In the genomic region with DNA sequence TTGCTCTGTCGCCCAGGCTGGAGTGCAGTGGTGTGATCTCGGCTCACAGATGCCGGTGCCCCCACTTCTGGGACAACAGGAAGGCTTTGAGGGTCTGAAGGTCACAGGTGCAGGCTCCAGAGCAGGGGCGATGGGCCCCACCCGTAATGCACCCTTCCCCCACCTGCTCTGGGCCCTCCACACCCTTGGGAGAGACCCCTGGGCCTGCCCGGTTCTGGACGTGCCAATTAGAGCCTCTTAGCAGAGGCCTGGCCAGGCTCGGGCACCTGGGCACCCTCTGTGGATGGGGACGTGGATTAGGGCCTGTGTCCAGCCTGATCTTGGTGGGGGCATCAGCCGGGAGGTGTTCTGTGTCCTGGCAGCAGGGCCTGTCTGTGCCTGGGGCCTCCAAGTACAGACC, we compare ENCODE assay signal across 31 cellular contexts.
"Had no signal": no experiment of that assay in that cellular context is flagged by ENCODE, and none has a peak within 500 bp of the region (broad histone marks: within the 10 kb centered on the region; RNA-seq: fewer than 3 reads in every experiment).

No MANE protein-coding gene starts in this region.

- H3K9me3 ChIP-seq: ascending aorta, breast epithelium had no signal

- FAIRE-seq: TTC549 had no signal

- ATAC-seq: activated CD4-positive, alpha-beta T cell treated with anti-CD3 and anti-CD28 coated beads for 36 hours; activated CD8-positive, alpha-beta memory T cell treated with anti-CD3 and anti-CD28 coated beads, Interleukin-2, amount 10 ng/mL, durations not matched to agents 7 days and 5 days; activated CD8-positive, alpha-beta T cell treated with anti-CD3 and anti-CD28 coated beads, Interleukin-2, amount 10 ng/mL, durations not matched to agents 7 days and 5 days; activated naive CD8-positive, alpha-beta T cell treated with anti-CD3 and anti-CD28 coated beads, Interleukin-2, amount 50 U/mL, for 24 hours; WTC11 had no signal

- H3K36me3 ChIP-seq: ascending aorta, brain microvascular endothelial cell, breast epithelium, WERI-Rb-1 had no signal

- H3K27me3 ChIP-seq: ascending aorta, brain microvascular endothelial cell had no signal

- H3K4me1 ChIP-seq: ascending aorta had no signal

- DNase-seq: activated CD4-positive, alpha-beta memory T cell treated with anti-CD3 and anti-CD28 coated beads, Interleukin-2, amount 10 ng/mL, durations not matched to agents 7 days and 5 days; activated CD4-positive, alpha-beta T cell treated with anti-CD3 and anti-CD28 coated beads for 1 hour; activated CD4-positive, alpha-beta T cell treated with anti-CD3 and anti-CD28 coated beads for 36 hours; activated CD4-positive, alpha-beta T cell treated with anti-CD3 and anti-CD28 coated beads for 48 hours; activated CD4-positive, alpha-beta T cell treated with anti-CD3 and anti-CD28 coated beads, Interleukin-2, amount 10 ng/mL, durations not matched to agents 7 days and 5 days; activated CD4-positive, alpha-beta T cell treated with anti-CD3 and anti-CD28 coated beads, Interleukin-2, amount 50 U/mL, for 48 hours; activated CD4-positive, CD25-positive, alpha-beta regulatory T cell; activated CD8-positive, alpha-beta memory T cell treated with anti-CD3 and anti-CD28 coated beads for 24 hours; activated CD8-positive, alpha-beta memory T cell treated with anti-CD3 and anti-CD28 coated beads, Interleukin-2, amount 10 ng/mL, durations not matched to agents 7 days and 5 days; activated CD8-positive, alpha-beta memory T cell treated with anti-CD3 and anti-CD28 coated beads, Interleukin-2, amount 50 U/mL, for 48 hours; activated CD8-positive, alpha-beta T cell treated with anti-CD3 and anti-CD28 coated beads, Interleukin-2, amount 10 ng/mL, durations not matched to agents 7 days and 5 days; activated effector memory CD4-positive, alpha-beta T cell treated with Interleukin-2 at 50 U/mL for 16 hours; activated gamma-delta T cell; activated naive CD4-positive, alpha-beta T cell treated with anti-CD3 and anti-CD28 coated beads, Interleukin-2, amount 10 ng/mL, durations not matched to agents 7 days and 5 days; activated naive CD4-positive, alpha-beta T cell treated with Interleukin-2 at 50 U/mL for 16 hours; activated naive CD8-positive, alpha-beta T cell treated with anti-CD3 and anti-CD28 coated beads, Interleukin-2, amount 10 ng/mL, durations not matched to agents 7 days and 5 days; activated naive CD8-positive, alpha-beta T cell treated with anti-CD3 and anti-CD28 coated beads, Interleukin-2, amount 50 U/mL, for 24 hours; activated T-cell treated with anti-CD3 and anti-CD28 coated beads, Interleukin-2, amount 50 U/mL, for 24 hours; activated T-cell treated with anti-CD3 and anti-CD28 coated beads, Interleukin-2, amount 50 U/mL, for 48 hours; amygdala; anterior cingulate cortex; brain microvascular endothelial cell; central memory CD4-positive, alpha-beta T cell; T-helper 1 cell; T-helper 2 cell; T-helper 9 cell; WERI-Rb-1 had no signal

- H3K27ac ChIP-seq: ascending aorta, brain microvascular endothelial cell, breast epithelium, WERI-Rb-1 had no signal

- H3K4me3 ChIP-seq: ascending aorta, breast epithelium had no signal
